In the genomic region with DNA sequence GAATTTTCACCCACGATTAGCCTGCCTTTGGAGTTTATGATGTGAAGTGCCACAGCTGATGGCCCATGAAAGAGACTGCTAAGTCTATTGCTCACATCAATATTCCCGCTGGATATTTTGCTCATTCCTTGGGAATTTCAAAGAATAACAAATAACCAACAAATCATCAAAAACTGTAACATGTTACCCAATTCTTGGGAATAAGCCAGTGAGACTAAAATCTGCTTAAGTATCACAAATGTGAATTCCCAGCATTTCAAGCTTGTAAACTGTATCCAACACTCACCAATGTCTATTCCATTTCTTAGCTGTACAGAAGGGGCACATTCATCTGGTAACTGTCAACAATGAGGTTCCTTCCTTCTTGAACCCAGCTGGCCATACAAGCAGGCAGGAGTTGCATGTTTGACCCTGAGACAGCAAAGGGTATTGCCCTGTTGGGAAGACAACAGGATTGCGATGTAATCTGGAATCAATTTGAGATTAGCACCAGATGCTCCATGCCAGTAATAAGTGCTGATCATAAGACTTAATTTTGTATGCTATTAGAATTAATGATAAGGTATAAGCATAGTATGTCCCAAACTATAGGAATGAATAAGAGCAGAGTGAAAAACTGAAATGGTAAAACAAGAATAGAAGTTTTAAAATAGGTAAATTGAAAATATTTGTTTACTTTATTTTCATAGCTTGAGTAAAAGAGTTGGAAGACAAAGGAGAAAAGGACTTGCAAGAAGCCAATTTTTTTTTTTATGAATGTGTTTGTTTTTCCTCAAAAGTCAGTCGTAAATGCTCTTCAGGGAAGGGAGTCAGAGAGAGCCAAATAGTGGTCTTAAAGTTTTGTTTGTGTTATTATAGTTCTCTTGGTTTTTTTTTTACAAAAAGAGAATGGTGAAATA, we compare ENCODE assay signal across 16 cellular contexts. TPM values are rescaled to one million over a fixed set of nuclear protein-coding genes. Genes with fewer than 3 reads are reported as not detected.
A peak's percentile ranks its signal among the peaks of the same experiment; 100 is the strongest.
DNase-seq lines count a peak whose midpoint lies in the region; ATAC-seq, FAIRE-seq and TF ChIP-seq lines count a peak whose summit lies in the region.
"Had no signal": no experiment of that assay in that cellular context is flagged by ENCODE, and none has a peak within 500 bp of the region (broad histone marks: within the 10 kb centered on the region; RNA-seq: fewer than 3 reads in every experiment).

No MANE protein-coding gene starts in this region.

- TF ChIP-seq POLR2A in H1 (IDR thresholded peaks at IDR 0.05; ENCODE audit: control extremely low read depth in 1 of 2, low read depth in 2 of 2, low read length in 2 of 2) = no peak

- H3K14ac ChIP-seq in H1 (ENCODE audit: insufficient read length) = no peak overlapping the region

- H3K27ac ChIP-seq in H1 (ENCODE audit: low read depth, low read length) = no peak overlapping the region
- H3K27ac ChIP-seq: neutrophil had no signal

- no peak overlapping the region for H3K56ac ChIP-seq in H1 (replicated peaks; ENCODE audit: insufficient read length, low read depth, low read length)

- H4K20me1 ChIP-seq in H1 (replicated peaks in 1 of 2; ENCODE audit: control insufficient read depth in 1 of 2, insufficient read depth in 2 of 2, low read length in 2 of 2) = no peaks in the 10 kb centered on the region

- no peak overlapping the region for H2AFZ ChIP-seq in H1 (ENCODE audit: low read length)

- H2BK5ac ChIP-seq in H1 (ENCODE audit: low read depth, low read length) = no peak overlapping the region

- no peak overlapping the region for H3K4me3 ChIP-seq in AG04449 (ENCODE audit: low read depth, low read length)
- H3K4me3 ChIP-seq in H1 (ENCODE audit: extremely low read depth in 1 of 4, insufficient read depth in 2 of 4, low read depth in 3 of 4, low read length in 4 of 4) = no peak overlapping the region

- H3K4ac ChIP-seq in H1 (replicated peaks; ENCODE audit: insufficient read length, low read depth, low read length) = no peak overlapping the region

- H3K9ac ChIP-seq in H1 (replicated peaks in 1 of 4; ENCODE audit: extremely low read depth in 1 of 4, low read depth in 3 of 4, low read length in 3 of 4) = no peak overlapping the region

- TF ChIP-seq RAD21 in H1 (IDR thresholded peaks at IDR 0.05 in 1 of 2, conservative IDR thresholded peaks at IDR 0.05 in 1 of 2; ENCODE audit: low read depth in 2 of 2, low read length in 2 of 2) = no peak

- TF ChIP-seq EP300 in H1 (IDR thresholded peaks at IDR 0.05; ENCODE audit: borderline replicate concordance in 1 of 2, low read depth in 2 of 2, low read length in 2 of 2) = no peak

- TF ChIP-seq CTCF in AG04449 (IDR thresholded peaks at IDR 0.05; ENCODE audit: insufficient read depth, low read length, missing control alignments) (no peak), H1 (IDR thresholded peaks at IDR 0.05; ENCODE audit: control extremely low read depth in 1 of 3, insufficient read depth in 1 of 3, low read depth in 1 of 3, low read length in 3 of 3) (no peak), nephron progenitor cell (IDR thresholded peaks at IDR 0.05) (no peak)

- H3K27me3 Mint-ChIP-seq in nephron progenitor cell (ENCODE audit: low read depth, poor library complexity) = no peaks in the 10 kb centered on the region
- H3K27me3 Mint-ChIP-seq: type B pancreatic cell had no signal

- POLR2A ChIA-PET in AG04449 (lab: Yijun Ruan, JAX) (no interaction called here), H1 (lab: Charles Lee; ENCODE audit: partially characterized antibody) (no interaction called here)

- peaks cover 44% of the 10 kb centered on the region for H3K4me1 Mint-ChIP-seq in nephron progenitor cell
- H3K4me1 Mint-ChIP-seq: activated CD4-positive, alpha-beta T cell treated with anti-CD3 and anti-CD28 coated beads, Interleukin-2, amount 10 ng/mL, durations not matched to agents 7 days and 5 days; T-helper 17 cell had no signal

- no peak overlapping the region for H2BK15ac ChIP-seq in H1 (ENCODE audit: low read length)

- H4K8ac ChIP-seq in H1 (ENCODE audit: extremely low read depth, insufficient read depth, low read length) = no peak overlapping the region

- H4K91ac ChIP-seq in H1 (replicated peaks; ENCODE audit: insufficient read length, low read length) = no peak overlapping the region

- peak overlapping the region; percentile 55; the same call in 1 of the 2 replicates for H2BK12ac ChIP-seq in H1 (ENCODE audit: low read depth, low read length)

- H2AK5ac ChIP-seq in H1 (ENCODE audit: low read depth, low read length) = no peak overlapping the region

- no peaks in the 10 kb centered on the region for H3K23me2 ChIP-seq in H1 (ENCODE audit: low read depth, low read length)

- H3K9me3 Mint-ChIP-seq in nephron progenitor cell = peaks cover 16% of the 10 kb centered on the region
- H3K9me3 Mint-ChIP-seq: activated CD4-positive, alpha-beta T cell treated with anti-CD3 and anti-CD28 coated beads, Interleukin-2, amount 10 ng/mL, durations not matched to agents 7 days and 5 days; type B pancreatic cell had no signal

- H3K27ac Mint-ChIP-seq in nephron progenitor cell = peak overlapping the region; percentile 77
- H3K27ac Mint-ChIP-seq: activated CD4-positive, alpha-beta T cell treated with anti-CD3 and anti-CD28 coated beads, Interleukin-2, amount 10 ng/mL, durations not matched to agents 7 days and 5 days; T-helper 17 cell; type B pancreatic cell had no signal

- H3K4me1 ChIP-seq in H1 (replicated peaks in 1 of 4; ENCODE audit: control insufficient read depth in 3 of 4, insufficient read depth in 4 of 4, low read length in 3 of 4) = no peaks in the 10 kb centered on the region; a peak in 1 of 7 replicates

- no peak overlapping the region for H3K18ac ChIP-seq in H1 (ENCODE audit: extremely low read depth, low read length)

- no peak overlapping the region for H3K4me3 Mint-ChIP-seq in nephron progenitor cell
- H3K4me3 Mint-ChIP-seq: activated CD4-positive, alpha-beta T cell treated with anti-CD3 and anti-CD28 coated beads, Interleukin-2, amount 10 ng/mL, durations not matched to agents 7 days and 5 days; T-helper 17 cell; type B pancreatic cell had no signal

- peaks cover 45% of the 10 kb centered on the region for H3K36me3 Mint-ChIP-seq in nephron progenitor cell (ENCODE audit: low read depth)

- no peak overlapping the region for H3K4me2 ChIP-seq in H1 (ENCODE audit: insufficient read depth in 1 of 2, low read depth in 2 of 2, low read length in 2 of 2)

- peak overlapping the region; percentile 27; the same call in 1 of the 2 replicates for H2BK20ac ChIP-seq in H1 (ENCODE audit: low read length)

- H3K23ac ChIP-seq in H1 (ENCODE audit: insufficient read length) = no peak overlapping the region

- no peak for ATAC-seq in GM19023 (IDR thresholded peaks at IDR 0.05; ENCODE audit: unreplicated experiment)
- ATAC-seq in GM18909 (IDR thresholded peaks at IDR 0.05; ENCODE audit: poor library complexity, unreplicated experiment) = no peak
- ATAC-seq: T-helper 17 cell had no signal

- H4K5ac ChIP-seq in H1 (ENCODE audit: insufficient read length, low read depth, low read length) = no peak overlapping the region

- 0 out of 8 replicates have a peak, but pooled peaks cover 0 to 3% (median 0%) of the 10 kb centered on the region in 4 experiments for H3K36me3 ChIP-seq in H1 (ENCODE audit: control insufficient read depth in 2 of 4, insufficient read depth in 4 of 4, low read length in 3 of 4)
- H3K36me3 ChIP-seq: neutrophil had no signal

- peak; percentile 75 for DNase-seq in AG04449 (ENCODE audit: low read depth, low spot score)
- peak; percentile 78 for DNase-seq in HCEC 1CT
- no peak for DNase-seq in H1 (ENCODE audit: low read depth in 1 of 2, low spot score in 2 of 2)
- no peak for DNase-seq in nephron progenitor cell
- no peak for DNase-seq in islet precursor cell
- DNase-seq in DMS 273 treated with DMSO at 0.1 percent for 48 hours (lab: John Stamatoyannopoulos, UW) = no peak
- DNase-seq: activated CD4-positive, alpha-beta T cell treated with anti-CD3 and anti-CD28 coated beads, Interleukin-2, amount 10 ng/mL, durations not matched to agents 7 days and 5 days; DMS79; NCI-H2029 treated with DMSO at 0.1 percent for 48 hours; RPMI8226; T-helper 17 cell had no signal

- CTCF ChIA-PET in AG04449 (lab: Yijun Ruan, JAX) = interaction anchor here (0.7 to 1.3 kb wide), 5 partner anchors 10 to 647 kb away, joined by 3 to 7 read pairs (median 4); no protein-coding TSS in a partner anchor
- CTCF ChIA-PET in H1 (lab: Charles Lee; ENCODE audit: partially characterized antibody) = interaction anchor here (0.6 to 1.6 kb wide), 5 partner anchors 9 to 520 kb away, joined by 3 to 16 read pairs (median 5); no protein-coding TSS in a partner anchor

- H3K79me1 ChIP-seq in H1 (ENCODE audit: low read depth, low read length) = no peaks in the 10 kb centered on the region

- H3K9me3 ChIP-seq in H1 (ENCODE audit: insufficient read depth in 2 of 2, low read depth in 1 of 2, low read length in 1 of 2) = no peaks in the 10 kb centered on the region
- H3K9me3 ChIP-seq: neutrophil had no signal

- WGBS in H1 (ENCODE audit: extremely low coverage in 1 of 2, insufficient coverage in 1 of 2, insufficient read length in 1 of 2, insufficient replicate concordance in 2 of 2, low coverage in 1 of 2, low lambda C conversion rate in 2 of 2, missing lambda C conversion rate in 1 of 2), 2 experiments = 85% methylated on average over 4 of the region's 4 CpGs; no CpG with 5 or more reads in 1 of the 2 experiments

- peak; percentile 32 for FAIRE-seq in H1 (lab: Jason Lieb, UNC)
- FAIRE-seq: GM12892 had no signal

- peaks cover 0 to 1% (median 0%) of the 10 kb centered on the region in 4 experiments; a peak in 1 of 7 replicates for H3K27me3 ChIP-seq in H1 (replicated peaks in 1 of 4; ENCODE audit: control insufficient read depth in 3 of 4, extremely low read depth in 1 of 4, insufficient read depth in 3 of 4, low read length in 3 of 4)

- no peaks in the 10 kb centered on the region for H3K79me2 ChIP-seq in H1 (ENCODE audit: control insufficient read depth in 1 of 2, insufficient read depth in 2 of 2, low read length in 2 of 2)

- no peak overlapping the region for H2BK120ac ChIP-seq in H1 (replicated peaks; ENCODE audit: low read depth, low read length)

TF ChIP-seq in H1, 55 proteins besides CTCF, POLR2A, EP300 and RAD21 (continues in another document):
- no peak for TF ChIP-seq KDM5A (IDR thresholded peaks at IDR 0.05; ENCODE audit: low read length)
- TF ChIP-seq SIN3A (conservative IDR thresholded peaks at IDR 0.05 in 1 of 2, IDR thresholded peaks at IDR 0.05 in 1 of 2; ENCODE audit: low read depth in 1 of 2, low read length in 2 of 2) = no peak
- TF ChIP-seq BCL11A (IDR thresholded peaks at IDR 0.05; ENCODE audit: low read depth in 2 of 2, low read length in 2 of 2) = no peak
- TF ChIP-seq POU5F1 (IDR thresholded peaks at IDR 0.05; ENCODE audit: low read depth, low read length) = no peak

RNA-seq across cellular contexts. Expression of gene RSPO3, which starts 58.8 kb away (rescaled TPM):
- not detected in 2 replicates for total RNA-seq in H1 (2021; fragmentation: NEBNext Ultra II Directional; extraction: Animal tissue kit (Norgen Biotek cat#: 25700))
- polyA plus RNA-seq in H1 (2011; rRNA removed) = 0.02 TPM in 1 of 2 replicates, not detected in the other
- not detected for polyA plus RNA-seq in H1 (2011; cell fraction: cytosol; rRNA removed)
- polyA plus RNA-seq in H1 (2011; cell fraction: nucleus; rRNA removed) = 0.04 TPM
- polyA plus RNA-seq in H1 (2012, experiment 1 of 2) = 0.08 to 0.40 TPM (median 0.29 TPM) in 4 replicates
- not detected for polyA plus RNA-seq in H1 (2012, experiment 2 of 2)
- 0.06 TPM for polyA plus RNA-seq in H1 (2013, experiment 1 of 2)
- 0.13 TPM for polyA plus RNA-seq in H1 (2013, experiment 2 of 2)
- polyA minus RNA-seq in H1 (2011; rRNA and poly(A)+ RNA removed) = not detected in 2 replicates
- not detected for polyA minus RNA-seq in H1 (2011; cell fraction: cytosol; rRNA and poly(A)+ RNA removed)
- polyA minus RNA-seq in H1 (2011; cell fraction: nucleus; rRNA and poly(A)+ RNA removed) = 1.6 TPM
- total RNA-seq: activated CD4-positive, alpha-beta T cell treated with anti-CD3 and anti-CD28 coated beads, Interleukin-2, amount 10 ng/mL, durations not matched to agents 7 days and 5 days; T-helper 17 cell had no signal

Comparison
In these comparisons a context has a peak if more than half of its experiments do, and no peak if none do; other contexts are left out.
1. DNase-seq: peak in AG04449 (single experiment) and HCEC 1CT (single experiment); none in H1 (0 of 2), nephron progenitor cell (single experiment), islet precursor cell (single experiment) and DMS 273 treated with DMSO at 0.1 percent for 48 hours (single experiment).